ENCODE assay signal across 9 cellular contexts in the genomic region with DNA sequence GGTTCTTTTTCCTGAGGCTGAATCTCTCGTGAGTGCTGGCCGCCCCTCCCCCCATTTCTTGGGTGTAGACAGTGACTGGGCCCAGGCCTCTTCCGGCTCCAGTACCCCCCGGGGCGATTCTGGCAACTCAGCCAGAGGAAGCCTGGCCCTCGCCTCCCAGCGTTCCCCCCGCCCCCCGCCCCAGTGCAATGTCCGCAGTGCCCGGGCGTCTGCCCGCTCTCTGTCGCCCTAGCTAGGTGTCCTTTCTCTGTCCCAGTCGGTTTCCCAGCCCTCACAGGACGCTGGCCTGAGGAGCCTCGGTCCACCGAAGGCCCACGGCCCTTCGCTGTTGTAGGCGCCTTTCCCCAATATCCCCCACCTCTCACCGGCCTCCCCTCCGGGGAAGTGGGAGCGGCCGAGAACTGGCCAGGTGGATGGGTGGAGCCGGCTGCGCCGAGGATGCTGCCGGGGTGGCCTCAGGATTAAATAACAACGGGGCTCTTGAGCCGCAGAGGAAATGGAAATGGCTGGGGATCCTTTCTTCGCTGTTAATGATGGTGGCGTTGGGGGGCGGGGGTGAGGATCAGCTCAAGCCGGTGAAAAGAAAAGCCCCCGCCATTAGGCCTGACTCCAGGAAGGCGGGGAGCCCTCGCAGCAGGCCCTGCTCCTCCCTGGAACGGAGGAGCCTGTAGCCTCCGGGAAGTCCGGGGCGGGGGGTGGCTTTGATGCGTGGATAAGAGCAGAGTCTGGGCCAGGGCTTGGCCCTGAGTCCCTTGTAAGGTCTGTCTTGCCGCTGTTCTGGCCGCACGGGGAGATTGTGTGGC. TPM values are rescaled to one million over a fixed set of nuclear protein-coding genes. Genes with fewer than 3 reads are reported as not detected.
DNase-seq lines count a peak whose midpoint lies in the region; ATAC-seq and TF ChIP-seq lines count a peak whose summit lies in the region.
"Had no signal": no experiment of that assay in that cellular context is flagged by ENCODE, and none has a peak within 500 bp of the region (broad histone marks: within the 10 kb centered on the region; RNA-seq: fewer than 3 reads in every experiment).

No MANE protein-coding gene starts in this region.

- peaks cover 40% of the 10 kb centered on the region for H3K27me3 Mint-ChIP-seq in activated CD4-positive, alpha-beta memory T cell treated with anti-CD3 and anti-CD28 coated beads for 36 hours

- H3K4me2 ChIP-seq in neural cell (ENCODE audit: low read length): no peak overlapping the region

- H3K36me3 ChIP-seq in neural cell (ENCODE audit: insufficient read depth, low read length): no peaks in the 10 kb centered on the region

- no peak for TF ChIP-seq RAD21 in neural cell (conservative IDR thresholded peaks at IDR 0.05)

- H3K9me3 Mint-ChIP-seq in activated CD4-positive, alpha-beta memory T cell treated with anti-CD3 and anti-CD28 coated beads for 36 hours: no peaks in the 10 kb centered on the region

- peak; percentile 32 for DNase-seq in DMS153 treated with DMSO at 0.1 percent for 48 hours (lab: John Stamatoyannopoulos, UW; ENCODE audit: unreplicated experiment)
- peak; percentile 80 for DNase-seq in LHCN-M2 (ENCODE audit: low read depth)
- peak; percentile 49 for DNase-seq in activated CD4-positive, alpha-beta memory T cell treated with anti-CD3 and anti-CD28 coated beads for 36 hours
- peak; percentile 82 for DNase-seq in fibroblast of pulmonary artery (ENCODE audit: low read depth)
- DNase-seq in midbrain (lab: John Stamatoyannopoulos, UW): no peak

- no peak overlapping the region for H2AFZ ChIP-seq in neural cell (ENCODE audit: low read depth, low read length)

- peaks cover 26% of the 10 kb centered on the region for H3K4me1 Mint-ChIP-seq in activated CD4-positive, alpha-beta memory T cell treated with anti-CD3 and anti-CD28 coated beads for 36 hours (ENCODE audit: low read depth)

- H3K27ac ChIP-seq in neural cell (ENCODE audit: low read length): no peak overlapping the region
- H3K27ac ChIP-seq: VCaP had no signal

- no peaks in the 10 kb centered on the region for H3K36me3 Mint-ChIP-seq in activated CD4-positive, alpha-beta memory T cell treated with anti-CD3 and anti-CD28 coated beads for 36 hours

- no peaks in the 10 kb centered on the region for H3K79me2 ChIP-seq in neural cell (replicated peaks; ENCODE audit: insufficient read depth, low read length)

- POLR2A ChIA-PET in activated CD4-positive, alpha-beta memory T cell treated with anti-CD3 and anti-CD28 coated beads for 36 hours (lab: Charles Lee): interaction anchor here (0.6 to 1.3 kb wide), 2 partner anchors 31 to 85 kb away, joined by 3 to 4 read pairs; no protein-coding TSS in a partner anchor

- H3K27ac Mint-ChIP-seq in activated CD4-positive, alpha-beta memory T cell treated with anti-CD3 and anti-CD28 coated beads for 36 hours: no peak overlapping the region

- peak overlapping the region; percentile 24 for H3K9ac ChIP-seq in neural cell (ENCODE audit: low read length)

- H3K4me3 Mint-ChIP-seq in activated CD4-positive, alpha-beta memory T cell treated with anti-CD3 and anti-CD28 coated beads for 36 hours: peak overlapping the region; percentile 78

- ATAC-seq in GM21515 (IDR thresholded peaks at IDR 0.05; ENCODE audit: unreplicated experiment): no peak
- ATAC-seq in HG03354 (IDR thresholded peaks at IDR 0.05; ENCODE audit: poor library complexity, severe bottlenecking, unreplicated experiment): no peak

- no peaks in the 10 kb centered on the region for H3K9me2 ChIP-seq in neural cell (ENCODE audit: insufficient read depth, low read length)

- CTCF ChIA-PET in activated CD4-positive, alpha-beta memory T cell treated with anti-CD3 and anti-CD28 coated beads for 36 hours (lab: Charles Lee): interaction anchor here (1.1 to 3.0 kb wide), 5 partner anchors 10 to 633 kb away, joined by 3 to 14 read pairs (median 6); no protein-coding TSS in a partner anchor

- H3K4me3 ChIP-seq in fibroblast of pulmonary artery (replicated peaks; ENCODE audit: low read depth, low read length): peak overlapping the region; percentile 95
- H3K4me3 ChIP-seq in neural cell (ENCODE audit: low read length): peak overlapping the region; percentile 76

- TF ChIP-seq EP300 in neural cell (conservative IDR thresholded peaks at IDR 0.05; ENCODE audit: poor library complexity, severe bottlenecking): no peak

- H3K9me3 ChIP-seq in neural cell (ENCODE audit: low read length): no peaks in the 10 kb centered on the region

- H3F3A ChIP-seq in neural cell (ENCODE audit: insufficient read depth, low read length, poor library complexity, severe bottlenecking): peaks cover 3% of the 10 kb centered on the region

- intact Hi-C loops in activated CD4-positive, alpha-beta memory T cell treated with anti-CD3 and anti-CD28 coated beads for 36 hours (cut with micrococcal nuclease): loop anchor here (1.0 to 10.0 kb wide), 5 partner anchors 31 to 311 kb away; partner anchors contain the start of gene GNPDA1

- no peak for TF ChIP-seq CTCF in fibroblast of pulmonary artery (IDR thresholded peaks at IDR 0.05; ENCODE audit: low read length, missing control alignments)
- TF ChIP-seq CTCF in neural cell (IDR thresholded peaks at IDR 0.05; ENCODE audit: poor library complexity, severe bottlenecking): no peak

- H4K20me1 ChIP-seq in neural cell (ENCODE audit: insufficient read depth): no peaks in the 10 kb centered on the region

- H3K27me3 ChIP-seq in neural cell (ENCODE audit: insufficient read depth, low read depth, low read length): peaks cover 65% of the 10 kb centered on the region

TF ChIP-seq in neural cell, 6 proteins besides CTCF, POLR2A, EP300 and RAD21:
- TF ChIP-seq MXI1 (conservative IDR thresholded peaks at IDR 0.05; ENCODE audit: poor library complexity, severe bottlenecking): no peak
- TF ChIP-seq EZH2 (IDR thresholded peaks at IDR 0.05; ENCODE audit: borderline replicate concordance, insufficient read depth, low read length, poor library complexity, severe bottlenecking): no peak
- TF ChIP-seq SMC3 (conservative IDR thresholded peaks at IDR 0.05; ENCODE audit: poor library complexity): no peak
- no peak for TF ChIP-seq TAF1 (IDR thresholded peaks at IDR 0.05; ENCODE audit: low read depth)
- TF ChIP-seq REST (IDR thresholded peaks at IDR 0.05; ENCODE audit: borderline replicate concordance): no peak
- TF ChIP-seq POLR2AphosphoS5 (IDR thresholded peaks at IDR 0.05): no peak

RNA-seq across cellular contexts. Expression of gene SPRY4, which starts 1.1 kb away (rescaled TPM):
- 25.6 and 36.4 TPM in 2 replicates for total RNA-seq in LHCN-M2 (2014; rRNA removed)
- polyA plus RNA-seq in LHCN-M2 (2012): 5.2 TPM
- 1 to 10 TPM; 1.1 to 1.2 TPM for total RNA-seq in activated CD4-positive, alpha-beta memory T cell treated with anti-CD3 and anti-CD28 coated beads for 36 hours
- polyA plus RNA-seq in neural cell: 0.12 and 0.47 TPM in 2 replicates
- polyA minus RNA-seq in neural cell: 0.69 and 2.9 TPM in 2 replicates

Comparison
In these comparisons a context has a peak if more than half of its experiments do, and no peak if none do; other contexts are left out.
1. RNA of gene SPRY4, which starts 1.1 kb away (total RNA-seq): 25.6 to 36.4 TPM in LHCN-M2; 1.1 to 1.2 TPM in activated CD4-positive, alpha-beta memory T cell treated with anti-CD3 and anti-CD28 coated beads for 36 hours; every median in the first group is over 10 times any median in the second.